Comparison of ENCODE assay signal across 8 cellular contexts in genomic region chr1:25796807-25797458, GRCh38. TPM values are rescaled to one million over a fixed set of nuclear protein-coding genes. Genes with fewer than 3 reads are reported as not detected.
DNase-seq lines count a peak whose midpoint lies in the region; ATAC-seq and TF ChIP-seq lines count a peak whose summit lies in the region.

No MANE protein-coding gene starts in this region.

- peak; percentile 72 for TF ChIP-seq CTCF in HL-60 (IDR thresholded peaks at IDR 0.05; ENCODE audit: insufficient read depth, low read length)

- DNase-seq in AG20443 (ENCODE audit: low spot score) (peak; percentile 77), HL-60 (ENCODE audit: low read depth in 1 of 2, low spot score in 1 of 2) (peak; percentile 70 to 83), NCI-H748 treated with DMSO at 0.1 percent for 48 hours (lab: John Stamatoyannopoulos, UW) (peak; percentile 56), dermis microvascular lymphatic vessel endothelial cell (ENCODE audit: low read depth in 2 of 2) (peak; percentile 73 to 77), lung microvascular endothelial cell (ENCODE audit: low read depth in 2 of 2) (peak; percentile 75 to 89)
- peak; percentile 94 to 96 for DNase-seq in activated CD4-positive, alpha-beta T cell treated with anti-CD3 and anti-CD28 coated beads, Interleukin-2, amount 50 U/mL, for 48 hours
- DNase-seq in stimulated activated CD8-positive, alpha-beta memory T cell treated with anti-CD3 and anti-CD28 coated beads, Interleukin-15, amount 100 ng/mL, for 1 hour (ENCODE audit: low read depth) = peak; percentile 76

- no peak for ATAC-seq in GM21526 (IDR thresholded peaks at IDR 0.05; ENCODE audit: low FRiP score, unreplicated experiment)

- no peak overlapping the region for H3K4me3 ChIP-seq in HL-60 (replicated peaks; ENCODE audit: insufficient read depth, low read length)

- no peak overlapping the region for H3K27ac ChIP-seq in HL-60 (replicated peaks)

- no peaks in the 10 kb centered on the region for H3K27me3 ChIP-seq in HL-60 (ENCODE audit: insufficient read depth, poor library complexity, severe bottlenecking)

RNA-seq across cellular contexts. Expression of gene SELENON, which starts 3.1 kb away (rescaled TPM):
- total RNA-seq in dermis microvascular lymphatic vessel endothelial cell (23.0 and 45.6 TPM in 2 replicates), lung microvascular endothelial cell (21.8 and 27.8 TPM in 2 replicates)

RNA-seq across cellular contexts. Expression of gene MTFR1L, which starts 22.8 kb away (rescaled TPM):
- total RNA-seq in dermis microvascular lymphatic vessel endothelial cell (24.0 and 34.9 TPM in 2 replicates), lung microvascular endothelial cell (21.6 and 30.6 TPM in 2 replicates)
